1 cellular context compared by ENCODE assay signal in the genomic region with DNA sequence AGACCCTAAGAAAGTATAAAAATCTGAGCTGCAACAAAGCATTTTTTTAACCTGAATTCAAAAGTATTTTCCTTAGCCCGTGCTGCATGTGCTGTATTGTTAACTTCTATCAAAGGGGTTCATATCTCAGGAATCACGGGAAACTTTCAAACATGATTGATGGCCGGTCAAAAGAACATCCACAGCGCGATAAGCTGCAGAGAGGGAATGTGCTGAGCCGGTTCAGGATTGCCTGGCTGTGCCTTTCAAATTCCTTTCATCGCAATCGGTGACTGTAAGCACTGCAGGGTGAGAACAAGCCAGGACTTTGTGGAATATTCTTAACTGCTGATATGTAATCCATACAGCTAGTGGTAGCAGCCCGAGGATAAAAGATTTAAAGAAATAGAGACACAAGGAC.
TF ChIP-seq lines count a peak whose summit lies in the region.

No MANE protein-coding gene starts in this region.

TF ChIP-seq in WTC11, 78 proteins besides CTCF, POLR2A, EP300 and RAD21:
- TF ChIP-seq, protein P1, sequence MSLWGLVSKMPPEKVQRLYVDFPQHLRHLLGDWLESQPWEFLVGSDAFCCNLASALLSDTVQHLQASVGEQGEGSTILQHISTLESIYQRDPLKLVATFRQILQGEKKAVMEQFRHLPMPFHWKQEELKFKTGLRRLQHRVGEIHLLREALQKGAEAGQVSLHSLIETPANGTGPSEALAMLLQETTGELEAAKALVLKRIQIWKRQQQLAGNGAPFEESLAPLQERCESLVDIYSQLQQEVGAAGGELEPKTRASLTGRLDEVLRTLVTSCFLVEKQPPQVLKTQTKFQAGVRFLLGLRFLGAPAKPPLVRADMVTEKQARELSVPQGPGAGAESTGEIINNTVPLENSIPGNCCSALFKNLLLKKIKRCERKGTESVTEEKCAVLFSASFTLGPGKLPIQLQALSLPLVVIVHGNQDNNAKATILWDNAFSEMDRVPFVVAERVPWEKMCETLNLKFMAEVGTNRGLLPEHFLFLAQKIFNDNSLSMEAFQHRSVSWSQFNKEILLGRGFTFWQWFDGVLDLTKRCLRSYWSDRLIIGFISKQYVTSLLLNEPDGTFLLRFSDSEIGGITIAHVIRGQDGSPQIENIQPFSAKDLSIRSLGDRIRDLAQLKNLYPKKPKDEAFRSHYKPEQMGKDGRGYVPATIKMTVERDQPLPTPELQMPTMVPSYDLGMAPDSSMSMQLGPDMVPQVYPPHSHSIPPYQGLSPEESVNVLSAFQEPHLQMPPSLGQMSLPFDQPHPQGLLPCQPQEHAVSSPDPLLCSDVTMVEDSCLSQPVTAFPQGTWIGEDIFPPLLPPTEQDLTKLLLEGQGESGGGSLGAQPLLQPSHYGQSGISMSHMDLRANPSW (CRISPR knock-in tag; conservative IDR thresholded peaks at IDR 0.05; ENCODE audit: low read depth), result no peak
- TF ChIP-seq GRHL2 (CRISPR knock-in tag; IDR thresholded peaks at IDR 0.05; ENCODE audit: insufficient replicate concordance, severe bottlenecking) (no peak), PRRX2 (CRISPR knock-in tag; IDR thresholded peaks at IDR 0.05) (no peak), ELF4 (CRISPR knock-in tag; IDR thresholded peaks at IDR 0.05; ENCODE audit: low read depth) (no peak), JAZF1 (CRISPR knock-in tag; IDR thresholded peaks at IDR 0.05) (no peak), SP1 (CRISPR knock-in tag; conservative IDR thresholded peaks at IDR 0.05) (no peak), TCF7 (CRISPR knock-in tag; IDR thresholded peaks at IDR 0.05; ENCODE audit: low read depth) (no peak), ZBTB21 (CRISPR knock-in tag; IDR thresholded peaks at IDR 0.05; ENCODE audit: borderline replicate concordance) (no peak), ZNF416 (CRISPR knock-in tag; IDR thresholded peaks at IDR 0.05) (no peak)
- TF ChIP-seq, protein P2, sequence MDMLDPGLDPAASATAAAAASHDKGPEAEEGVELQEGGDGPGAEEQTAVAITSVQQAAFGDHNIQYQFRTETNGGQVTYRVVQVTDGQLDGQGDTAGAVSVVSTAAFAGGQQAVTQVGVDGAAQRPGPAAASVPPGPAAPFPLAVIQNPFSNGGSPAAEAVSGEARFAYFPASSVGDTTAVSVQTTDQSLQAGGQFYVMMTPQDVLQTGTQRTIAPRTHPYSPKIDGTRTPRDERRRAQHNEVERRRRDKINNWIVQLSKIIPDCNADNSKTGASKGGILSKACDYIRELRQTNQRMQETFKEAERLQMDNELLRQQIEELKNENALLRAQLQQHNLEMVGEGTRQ (CRISPR knock-in tag; IDR thresholded peaks at IDR 0.05), result no peak
- TF ChIP-seq, protein P3, sequence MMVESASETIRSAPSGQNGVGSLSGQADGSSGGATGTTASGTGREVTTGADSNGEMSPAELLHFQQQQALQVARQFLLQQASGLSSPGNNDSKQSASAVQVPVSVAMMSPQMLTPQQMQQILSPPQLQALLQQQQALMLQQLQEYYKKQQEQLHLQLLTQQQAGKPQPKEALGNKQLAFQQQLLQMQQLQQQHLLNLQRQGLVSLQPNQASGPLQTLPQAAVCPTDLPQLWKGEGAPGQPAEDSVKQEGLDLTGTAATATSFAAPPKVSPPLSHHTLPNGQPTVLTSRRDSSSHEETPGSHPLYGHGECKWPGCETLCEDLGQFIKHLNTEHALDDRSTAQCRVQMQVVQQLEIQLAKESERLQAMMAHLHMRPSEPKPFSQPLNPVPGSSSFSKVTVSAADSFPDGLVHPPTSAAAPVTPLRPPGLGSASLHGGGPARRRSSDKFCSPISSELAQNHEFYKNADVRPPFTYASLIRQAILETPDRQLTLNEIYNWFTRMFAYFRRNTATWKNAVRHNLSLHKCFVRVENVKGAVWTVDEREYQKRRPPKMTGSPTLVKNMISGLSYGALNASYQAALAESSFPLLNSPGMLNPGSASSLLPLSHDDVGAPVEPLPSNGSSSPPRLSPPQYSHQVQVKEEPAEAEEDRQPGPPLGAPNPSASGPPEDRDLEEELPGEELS (CRISPR knock-in tag; IDR thresholded peaks at IDR 0.05), result no peak
